In the genomic region with DNA sequence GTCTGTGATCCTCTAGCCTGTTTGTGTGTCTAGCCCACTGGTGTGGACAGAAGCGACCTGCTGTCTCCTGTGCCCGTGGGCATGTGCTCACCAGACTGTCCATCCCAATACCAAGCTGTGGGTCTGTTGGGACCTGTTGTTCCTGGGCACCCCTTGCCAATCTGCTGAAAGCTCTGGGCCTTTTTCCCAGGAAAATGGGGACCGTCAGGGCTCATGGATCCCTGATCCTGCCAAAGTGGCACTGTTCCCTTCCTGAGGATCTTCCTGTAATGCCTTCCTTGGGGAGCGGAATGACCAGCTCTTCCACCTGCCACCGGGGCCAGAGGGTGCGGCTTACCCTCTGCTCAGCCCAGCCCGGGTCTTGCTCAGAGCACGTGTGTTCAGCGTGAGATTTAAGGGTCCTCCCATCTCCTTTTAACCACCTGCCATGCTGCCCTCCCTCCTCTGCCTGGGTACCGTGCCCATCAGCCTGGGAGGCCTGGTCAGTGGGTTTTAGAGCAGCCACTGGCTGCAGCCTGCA, we compare ENCODE assay signal across 8 cellular contexts. TPM values are rescaled to one million over a fixed set of nuclear protein-coding genes. Genes with fewer than 3 reads are reported as not detected.
DNase-seq lines count a peak whose midpoint lies in the region; ATAC-seq, FAIRE-seq and TF ChIP-seq lines count a peak whose summit lies in the region.

No MANE protein-coding gene starts in this region.

- H3K36me3 Mint-ChIP-seq in MCF 10A (ENCODE audit: insufficient read depth, unreplicated experiment) = peaks cover 26% of the 10 kb centered on the region

- no peaks in the 10 kb centered on the region for H3K9me3 ChIP-seq in A549
- H3K9me3 ChIP-seq in HUES48 (ENCODE audit: control insufficient read depth, insufficient read depth, low read length) = no peaks in the 10 kb centered on the region
- H3K9me3 ChIP-seq in mesodermal cell (ENCODE audit: control insufficient read depth, low read length) = no peaks in the 10 kb centered on the region
- H3K9me3 ChIP-seq in OCI-LY7 (ENCODE audit: low read length) = no peaks in the 10 kb centered on the region

- H3K4me2 ChIP-seq in A549 (peak overlapping the region; percentile 83), OCI-LY7 (ENCODE audit: low read length) (no peak overlapping the region)

- no peak for TF ChIP-seq RAD21 in A549 (conservative IDR thresholded peaks at IDR 0.05 in 1 of 2, IDR thresholded peaks at IDR 0.05 in 1 of 2)

- H3K27me3 Mint-ChIP-seq in MCF 10A (ENCODE audit: insufficient read depth, unreplicated experiment) = no peaks in the 10 kb centered on the region

- H4K20me1 ChIP-seq in OCI-LY7 (ENCODE audit: insufficient read depth, low read length) = no peaks in the 10 kb centered on the region

- TF ChIP-seq CTCF in A549 (IDR thresholded peaks at IDR 0.05) (no peak), MCF 10A (IDR thresholded peaks at IDR 0.05; ENCODE audit: unreplicated experiment) (no peak), OCI-LY7 (conservative IDR thresholded peaks at IDR 0.05; ENCODE audit: low read length) (no peak)

- TF ChIP-seq EP300 in A549 (IDR thresholded peaks at IDR 0.05) = no peak

- H3K27ac ChIP-seq in A549 = peak overlapping the region; percentile 87 to 92
- peak overlapping the region; percentile 87 for H3K27ac ChIP-seq in HUES48 (ENCODE audit: low read depth, low read length)
- peak overlapping the region; percentile 94 for H3K27ac ChIP-seq in mesodermal cell (ENCODE audit: low read depth, low read length, severe bottlenecking)
- H3K27ac ChIP-seq in OCI-LY7 (ENCODE audit: low read depth, low read length, poor library complexity, severe bottlenecking) = no peak overlapping the region

- no peak for TF ChIP-seq POLR2A in A549 (IDR thresholded peaks at IDR 0.05; ENCODE audit: low read length)

- H3K36me3 ChIP-seq in HUES48 (ENCODE audit: control insufficient read depth, insufficient read depth, low read length) (no peaks in the 10 kb centered on the region), mesodermal cell (ENCODE audit: control insufficient read depth, insufficient read depth, low read length) (no peaks in the 10 kb centered on the region), OCI-LY7 (ENCODE audit: insufficient read depth, low read length) (no peaks in the 10 kb centered on the region)

- peak in 1 of 2 experiments; percentile 1; a peak in 2 of 6 replicates for ATAC-seq in A549

- POLR2A ChIA-PET in A549 (lab: Yijun Ruan, JAX) = interaction anchor here (1.1 to 1.7 kb wide), 3 partner anchors 59 to 145 kb away, joined by 3 to 9 read pairs (median 5); partner anchors contain the start of genes BAIAP2, NDUFAF8 and TEPSIN
- POLR2A ChIA-PET in MCF 10A (lab: Yijun Ruan, JAX) = interaction anchor here (0.6 to 3.4 kb wide), 16 partner anchors 16 to 418 kb away, joined by 3 to 22 read pairs (median 4); partner anchors contain the start of genes ACTG1, BAHCC1 and BAIAP2
- POLR2A ChIA-PET in OCI-LY7 (lab: Charles Lee) = no interaction called here

- H3K4me3 ChIP-seq in A549 (no peak overlapping the region), HUES48 (ENCODE audit: low read depth, low read length) (no peak overlapping the region), mesodermal cell (ENCODE audit: extremely low read depth, insufficient read depth, low read length, poor library complexity, severe bottlenecking) (no peak overlapping the region), OCI-LY7 (ENCODE audit: low read depth, low read length, poor library complexity, severe bottlenecking) (no peak overlapping the region)

- no peak overlapping the region for H3K4me3 Mint-ChIP-seq in MCF 10A (ENCODE audit: unreplicated experiment)

- intact Hi-C loops in MCF 10A (cut with micrococcal nuclease) (no loop called here), OCI-LY7 (cut with micrococcal nuclease; ENCODE audit: unreplicated experiment) (no loop called here)

- no peaks in the 10 kb centered on the region for H3K27me3 ChIP-seq in HUES48 (ENCODE audit: control insufficient read depth, insufficient read depth, low read length)

- CTCF ChIA-PET in A549 (lab: Yijun Ruan, JAX) = interaction anchor here (0.7 to 17.4 kb wide), 12 partner anchors 8 to 395 kb away, joined by 3 to 880 read pairs (median 6); partner anchors contain the start of gene BAIAP2
- CTCF ChIA-PET in MCF 10A (lab: Yijun Ruan, JAX) = interaction anchor here (0.6 to 1.3 kb wide), 5 partner anchors 9 to 96 kb away, joined by 3 to 6 read pairs (median 3); no protein-coding TSS in a partner anchor
- CTCF ChIA-PET in OCI-LY7 (lab: Charles Lee; ENCODE audit: unreplicated experiment) = no interaction called here

- H3K9me2 ChIP-seq in OCI-LY7 (ENCODE audit: insufficient read depth, low read length) = no peaks in the 10 kb centered on the region

- H3K27ac Mint-ChIP-seq in MCF 10A (ENCODE audit: low read depth, unreplicated experiment) = peak overlapping the region; percentile 88

- BruUV-seq in MCF 10A (replicated peaks; lab: Mats Ljungman, UMichigan) = no TSS peak
- no TSS peak for BruUV-seq in OCI-LY7 (replicated peaks; lab: Mats Ljungman, UMichigan)

- H3K4me1 ChIP-seq in A549 (peaks cover 72% of the 10 kb centered on the region), HUES48 (ENCODE audit: control insufficient read depth, insufficient read depth, low read length) (peaks cover 26% of the 10 kb centered on the region), mesodermal cell (ENCODE audit: control insufficient read depth, insufficient read depth, low read length, poor library complexity, severe bottlenecking) (peaks cover 61% of the 10 kb centered on the region), OCI-LY7 (ENCODE audit: insufficient read depth, low read length, poor library complexity, severe bottlenecking) (peaks cover 4% of the 10 kb centered on the region)

- H3K9me3 Mint-ChIP-seq in MCF 10A (ENCODE audit: unreplicated experiment) = no peaks in the 10 kb centered on the region

- DNase-seq in A549 (ENCODE audit: low read depth in 1 of 2, low spot score in 1 of 2) = no peak
- DNase-seq in MCF 10A (ENCODE audit: unreplicated experiment) = no peak
- no peak for DNase-seq in OCI-LY7 (ENCODE audit: low spot score)
- DNase-seq in DMS 273 (lab: John Stamatoyannopoulos, UW; ENCODE audit: unreplicated experiment) = no peak
- no peak for DNase-seq in NCI-H2196 (lab: John Stamatoyannopoulos, UW; ENCODE audit: unreplicated experiment)
- no peak for DNase-seq in Kasumi-1 (lab: John Stamatoyannopoulos, UW)

- H3K4me1 Mint-ChIP-seq in MCF 10A (ENCODE audit: insufficient read depth, unreplicated experiment) = peaks cover 43% of the 10 kb centered on the region

- 84% methylated on average over 10 of the region's 10 CpGs for WGBS in A549 (ENCODE audit: missing lambda C conversion rate)
- 73 to 78% methylated on average over 8 to 10 of the region's 10 CpGs for WGBS in mesodermal cell (ENCODE audit: insufficient coverage in 2 of 2), 2 experiments

- FAIRE-seq in A549 (lab: Jason Lieb, UNC) = no peak

- no peaks in the 10 kb centered on the region for H3K79me2 ChIP-seq in OCI-LY7 (ENCODE audit: insufficient read depth, low read depth, low read length)

- H2AFZ ChIP-seq in OCI-LY7 (ENCODE audit: low read length) = no peak overlapping the region

- H3K9ac ChIP-seq in HUES48 (ENCODE audit: low read depth, low read length) = 0 out of 2 replicates have a peak overlapping the region, but pooled peaks have one; percentile 3

TF ChIP-seq in A549, 52 proteins besides CTCF, POLR2A, EP300 and RAD21:
- TF ChIP-seq HEYL (CRISPR knock-in tag; IDR thresholded peaks at IDR 0.05) (no peak), HOXB5 (CRISPR knock-in tag; IDR thresholded peaks at IDR 0.05) (no peak), KDM5A (IDR thresholded peaks at IDR 0.05) (no peak), ZC3H11A (IDR thresholded peaks at IDR 0.05) (no peak), ZNF302 (CRISPR knock-in tag; IDR thresholded peaks at IDR 0.05) (no peak), MAFK (IDR thresholded peaks at IDR 0.05; ENCODE audit: partially characterized antibody) (no peak), NR3C1 (IDR thresholded peaks at IDR 0.05) (no peak), RCOR1 (IDR thresholded peaks at IDR 0.05; ENCODE audit: low read depth, low read length) (no peak), CBX8 (IDR thresholded peaks at IDR 0.05) (no peak), CBX2 (IDR thresholded peaks at IDR 0.05; ENCODE audit: borderline replicate concordance, low read depth) (no peak)
- TF ChIP-seq, protein P1, sequence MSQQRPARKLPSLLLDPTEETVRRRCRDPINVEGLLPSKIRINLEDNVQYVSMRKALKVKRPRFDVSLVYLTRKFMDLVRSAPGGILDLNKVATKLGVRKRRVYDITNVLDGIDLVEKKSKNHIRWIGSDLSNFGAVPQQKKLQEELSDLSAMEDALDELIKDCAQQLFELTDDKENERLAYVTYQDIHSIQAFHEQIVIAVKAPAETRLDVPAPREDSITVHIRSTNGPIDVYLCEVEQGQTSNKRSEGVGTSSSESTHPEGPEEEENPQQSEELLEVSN (IDR thresholded peaks at IDR 0.05; ENCODE audit: borderline replicate concordance, low read depth) = no peak

RNA-seq across cellular contexts. Expression of gene BAIAP2, which starts 59.3 kb away (rescaled TPM):
- polyA plus RNA-seq in A549 (2011; rRNA removed) (7.1 and 8.6 TPM in 2 replicates), A549 (2017; fragmentation: RNase III; extraction: RNeasy Plus Mini Kit Qiagen cat#74134 plus additional on column Dnase treatment) (23.9 to 30.4 TPM (median 27.5 TPM) in 3 replicates)
- polyA plus RNA-seq in A549 (2012; cell fraction: cytosol; rRNA removed) = 15.7 and 21.3 TPM in 2 replicates
- 44.2 and 62.0 TPM in 2 replicates for polyA plus RNA-seq in A549 (2012; cell fraction: nucleus; rRNA removed)
- polyA minus RNA-seq in A549 (2011; rRNA and poly(A)+ RNA removed) = 9.4 and 10.6 TPM in 2 replicates
- total RNA-seq in MCF 10A (2022) (46.4 and 67.0 TPM in 2 replicates), OCI-LY7 (2022) (2.1 and 2.3 TPM in 2 replicates)
- polyA plus RNA-seq in mesodermal cell (2013, experiment 1 of 2) = 27.1 TPM
- 24.1 TPM for polyA plus RNA-seq in mesodermal cell (2013, experiment 2 of 2)
- total RNA-seq in OCI-LY7 (2014; rRNA removed; shearing (Covaris generic)) = 1.3 and 2.1 TPM in 2 replicates

Comparison
In these comparisons a context has a peak if more than half of its experiments do, and no peak if none do; other contexts are left out.
1. RNA of gene BAIAP2, which starts 59.3 kb away (total RNA-seq): 46.4 to 67.0 TPM in MCF 10A; 1.3 to 2.3 TPM in OCI-LY7; every median in the first group is over 10 times any median in the second.